Comparison of ENCODE assay signal across 9 cellular contexts in genomic region chr3:49930922-49931321, GRCh38. TPM values are rescaled to one million over a fixed set of nuclear protein-coding genes. Genes with fewer than 3 reads are reported as not detected.
DNase-seq lines count a peak whose midpoint lies in the region; ATAC-seq and TF ChIP-seq lines count a peak whose summit lies in the region.
"Had no signal": no experiment of that assay in that cellular context is flagged by ENCODE, and none has a peak within 500 bp of the region (broad histone marks: within the 10 kb centered on the region; RNA-seq: fewer than 3 reads in every experiment).

No MANE protein-coding gene starts in this region.

- H3K36me3 ChIP-seq in GM23248 (ENCODE audit: low read depth) (no peaks in the 10 kb centered on the region), PC-9 (ENCODE audit: low read depth) (no peaks in the 10 kb centered on the region)
- no peaks in the 10 kb centered on the region for H3K36me3 ChIP-seq in effector memory CD4-positive, alpha-beta T cell (ENCODE audit: control insufficient read depth, insufficient read depth, low read length)

- no peaks in the 10 kb centered on the region for H3K9me3 ChIP-seq in CD4-positive, alpha-beta T cell (ENCODE audit: control insufficient read depth, low read length)
- H3K9me3 ChIP-seq in GM23248 (ENCODE audit: low read depth), result no peaks in the 10 kb centered on the region
- no peaks in the 10 kb centered on the region for H3K9me3 ChIP-seq in PC-9 (ENCODE audit: insufficient read depth, low read depth)
- H3K9me3 ChIP-seq in effector memory CD4-positive, alpha-beta T cell (ENCODE audit: control insufficient read depth, low read length), result no peaks in the 10 kb centered on the region

- H3K36me3 Mint-ChIP-seq in CD4-positive, alpha-beta T cell (ENCODE audit: low read depth), result no peaks in the 10 kb centered on the region

- BruUV-seq in PC-9 (replicated peaks; lab: Mats Ljungman, UMichigan), result no TSS peak

- no peaks in the 10 kb centered on the region for H3K27me3 Mint-ChIP-seq in CD4-positive, alpha-beta T cell

- ATAC-seq in CD4-positive, alpha-beta T cell (ENCODE audit: poor library complexity), result no peak
- ATAC-seq in left colon, result peak; percentile 17
- no peak for ATAC-seq in GM21360 (IDR thresholded peaks at IDR 0.05; ENCODE audit: unreplicated experiment)

- H3K27ac ChIP-seq in CD4-positive, alpha-beta T cell (ENCODE audit: low read depth, low read length), result no peak overlapping the region
- no peak overlapping the region for H3K27ac ChIP-seq in GM23248
- no peak overlapping the region for H3K27ac ChIP-seq in PC-9
- no peak overlapping the region for H3K27ac ChIP-seq in effector memory CD4-positive, alpha-beta T cell (ENCODE audit: insufficient read depth, low read length, poor library complexity, severe bottlenecking)

- H3K4me1 ChIP-seq in GM23248 (ENCODE audit: insufficient read depth) (peaks cover 11% of the 10 kb centered on the region), PC-9 (replicated peaks; ENCODE audit: insufficient read depth) (peaks cover 5% of the 10 kb centered on the region)
- peaks cover 9% of the 10 kb centered on the region for H3K4me1 ChIP-seq in effector memory CD4-positive, alpha-beta T cell (ENCODE audit: control insufficient read depth, insufficient read depth, low read length, poor library complexity, severe bottlenecking)

- no peak overlapping the region for H3K4me3 ChIP-seq in GM23248
- H3K4me3 ChIP-seq in PC-9, result no peak overlapping the region
- H3K4me3 ChIP-seq in effector memory CD4-positive, alpha-beta T cell (ENCODE audit: insufficient read depth, low read depth, low read length, poor library complexity, severe bottlenecking), result no peak overlapping the region

- WGBS in GM23248 (ENCODE audit: low coverage in 1 of 2, low lambda C conversion rate in 2 of 2, missing lambda C conversion rate in 2 of 2), 2 experiments, result 94 to 96% methylated on average over 1 of the region's 1 CpG

- CTCF ChIA-PET in CD4-positive, alpha-beta T cell (lab: Charles Lee), result interaction anchor here (0.5 to 1.7 kb wide), 2 partner anchors 9 to 14 kb away, joined by 3 to 8 read pairs; partner anchors contain the start of gene RBM6
- CTCF ChIA-PET in PC-9 (lab: Charles Lee), result interaction anchor here (0.6 kb wide), 1 partner anchor 100 kb away, joined by 4 read pairs; no protein-coding TSS in a partner anchor

- in situ Hi-C loops in GM23248 (cut with MboI), result no loop called here

- H3K4me1 Mint-ChIP-seq in CD4-positive, alpha-beta T cell (ENCODE audit: low read depth), result peaks cover 36% of the 10 kb centered on the region

- H4K20me1 ChIP-seq in GM23248 (ENCODE audit: insufficient read depth) (no peaks in the 10 kb centered on the region), PC-9 (ENCODE audit: insufficient read depth) (no peaks in the 10 kb centered on the region)

- peak overlapping the region; percentile 1 for H3K27ac Mint-ChIP-seq in CD4-positive, alpha-beta T cell

- H3K4me2 ChIP-seq in GM23248 (ENCODE audit: unreplicated experiment) (no peak overlapping the region), PC-9 (0 out of 2 replicates have a peak overlapping the region, but pooled peaks have one; percentile 93)

- H3F3A ChIP-seq in GM23248 (ENCODE audit: insufficient read depth) (0 out of 2 replicates have a peak, but pooled peaks cover 8% of the 10 kb centered on the region), PC-9 (ENCODE audit: insufficient read depth, low read depth) (peaks cover 6% of the 10 kb centered on the region; the same call in 1 of the 2 replicates)

- no peaks in the 10 kb centered on the region for H3K9me3 Mint-ChIP-seq in CD4-positive, alpha-beta T cell

- intact Hi-C loops in CD4-positive, alpha-beta T cell (cut with DNase I, micrococcal nuclease), result loop anchor here in 1 of 2 experiments (10.0 kb wide), 1 partner anchor 906 kb away; the partner anchor contains the start of genes IMPDH2 and NDUFAF3
- intact Hi-C loops in PC-9 (cut with micrococcal nuclease; ENCODE audit: unreplicated experiment), result no loop called here
- intact Hi-C loops in left colon (cut with DNase I, micrococcal nuclease), result no loop called here

- peaks cover 31% of the 10 kb centered on the region; the same call in 1 of the 2 replicates for H3K79me2 ChIP-seq in GM23248 (ENCODE audit: insufficient read depth)
- no peaks in the 10 kb centered on the region for H3K79me2 ChIP-seq in PC-9 (ENCODE audit: low read depth)

- TF ChIP-seq CTCF in CD4-positive, alpha-beta T cell (IDR thresholded peaks at IDR 0.05), result no peak
- no peak for TF ChIP-seq CTCF in PC-9 (conservative IDR thresholded peaks at IDR 0.05)

- POLR2A ChIA-PET in CD4-positive, alpha-beta T cell (lab: Charles Lee), result interaction anchor here (0.5 to 3.9 kb wide), 2 partner anchors 9 to 169 kb away, joined by 5 to 42 read pairs; partner anchors contain the start of gene RBM6
- POLR2A ChIA-PET in PC-9 (lab: Charles Lee; ENCODE audit: unreplicated experiment), result interaction anchor here (0.5 to 0.6 kb wide), 3 partner anchors 8 to 129 kb away, joined by 3 to 5 read pairs (median 4); no protein-coding TSS in a partner anchor

- no peak for DNase-seq in CD4-positive, alpha-beta T cell
- DNase-seq in GM23248, result no peak
- DNase-seq in PC-9, result peak; percentile 39
- DNase-seq in left colon, result peak; percentile 37 to 43
- DNase-seq in NCI-H2029 treated with DMSO at 0.1 percent for 48 hours (lab: John Stamatoyannopoulos, UW), result no peak
- DNase-seq in C1 segment of cervical spinal cord (lab: John Stamatoyannopoulos, UW), result no peak
- no peak for DNase-seq in effector memory CD4-positive, alpha-beta T cell
- DNase-seq: kidney glomerular epithelial cell had no signal

- no peaks in the 10 kb centered on the region for H3K27me3 ChIP-seq in CD4-positive, alpha-beta T cell (ENCODE audit: control insufficient read depth, insufficient read depth, low read length)
- H3K27me3 ChIP-seq in GM23248 (replicated peaks; ENCODE audit: insufficient read depth), result no peaks in the 10 kb centered on the region
- no peaks in the 10 kb centered on the region for H3K27me3 ChIP-seq in PC-9 (ENCODE audit: insufficient read depth, low read depth)
- no peaks in the 10 kb centered on the region for H3K27me3 ChIP-seq in effector memory CD4-positive, alpha-beta T cell (replicated peaks; ENCODE audit: control insufficient read depth, insufficient read depth, low read length, poor library complexity, severe bottlenecking)

- no peaks in the 10 kb centered on the region for H3K9me2 ChIP-seq in GM23248 (ENCODE audit: insufficient read depth)
- H3K9me2 ChIP-seq in PC-9 (ENCODE audit: insufficient read depth), result no peaks in the 10 kb centered on the region

- no peak overlapping the region for H3K9ac ChIP-seq in GM23248

- peak overlapping the region; percentile 85 for H3K4me3 Mint-ChIP-seq in CD4-positive, alpha-beta T cell

- H2AFZ ChIP-seq in GM23248, result peak overlapping the region; percentile 92
- H2AFZ ChIP-seq in PC-9, result no peak overlapping the region

RNA-seq across cellular contexts. Expression of gene MON1A, which starts 1.3 kb away (rescaled TPM):
- total RNA-seq in CD4-positive, alpha-beta T cell, result 1 to 10 TPM in 1 of 2 experiments, under 1 TPM in 1; 0.85 to 1.3 TPM
- total RNA-seq in GM23248 (2014; rRNA removed; shearing (Covaris generic)), result 15.0 and 16.7 TPM in 2 replicates
- polyA plus RNA-seq in GM23248 (2016; fragmentation: Nextera tagmentation; extraction: Ambion mirVana), result 12.6 and 13.6 TPM in 2 replicates
- total RNA-seq in PC-9 (2021), result 4.8 and 5.5 TPM in 2 replicates
- total RNA-seq in left colon, result 1 to 10 TPM; 9.4 TPM

RNA-seq across cellular contexts. Expression of gene RBM6, which starts 9.0 kb away (rescaled TPM):
- total RNA-seq in CD4-positive, alpha-beta T cell, result 100 to 1,000 TPM in 1 of 2 experiments, 10 to 100 TPM in 1; 99.3 to 106 TPM
- total RNA-seq in GM23248 (2014; rRNA removed; shearing (Covaris generic)), result 29.8 and 31.8 TPM in 2 replicates
- polyA plus RNA-seq in GM23248 (2016; fragmentation: Nextera tagmentation; extraction: Ambion mirVana), result 42.9 and 53.7 TPM in 2 replicates
- total RNA-seq in PC-9 (2021) (70.2 and 72.0 TPM in 2 replicates), left colon (10 to 100 TPM; 63.7 to 76.6 TPM)

RNA-seq across cellular contexts. Expression of gene MST1R, which starts 27.2 kb away (rescaled TPM):
- total RNA-seq in CD4-positive, alpha-beta T cell, result under 1 TPM; 0.55 to 0.89 TPM
- total RNA-seq in GM23248 (2014; rRNA removed; shearing (Covaris generic)), result 0.32 TPM in 1 of 2 replicates, not detected in the other
- 0.35 TPM in 1 of 2 replicates, not detected in the other for polyA plus RNA-seq in GM23248 (2016; fragmentation: Nextera tagmentation; extraction: Ambion mirVana)
- total RNA-seq in PC-9 (2021) (84.3 and 98.3 TPM in 2 replicates), left colon (100 to 1,000 TPM; 124 to 145 TPM)

Comparison
In these comparisons a context has a peak if more than half of its experiments do, and no peak if none do; other contexts are left out.
1. DNase-seq: peak in PC-9 (2 of 2) and left colon (2 of 2); none in CD4-positive, alpha-beta T cell (0 of 10), GM23248 (single experiment), NCI-H2029 treated with DMSO at 0.1 percent for 48 hours (single experiment), C1 segment of cervical spinal cord (0 of 14) and effector memory CD4-positive, alpha-beta T cell (0 of 3).
2. RNA of gene MST1R, which starts 27.2 kb away (total RNA-seq): 124 to 145 TPM in left colon and 84.3 to 98.3 TPM in PC-9; 0.55 to 0.89 TPM in CD4-positive, alpha-beta T cell and 0.32 TPM in GM23248; every median in the first group is over 10 times any median in the second.